18 cellular contexts compared by ENCODE assay signal in the genomic region with DNA sequence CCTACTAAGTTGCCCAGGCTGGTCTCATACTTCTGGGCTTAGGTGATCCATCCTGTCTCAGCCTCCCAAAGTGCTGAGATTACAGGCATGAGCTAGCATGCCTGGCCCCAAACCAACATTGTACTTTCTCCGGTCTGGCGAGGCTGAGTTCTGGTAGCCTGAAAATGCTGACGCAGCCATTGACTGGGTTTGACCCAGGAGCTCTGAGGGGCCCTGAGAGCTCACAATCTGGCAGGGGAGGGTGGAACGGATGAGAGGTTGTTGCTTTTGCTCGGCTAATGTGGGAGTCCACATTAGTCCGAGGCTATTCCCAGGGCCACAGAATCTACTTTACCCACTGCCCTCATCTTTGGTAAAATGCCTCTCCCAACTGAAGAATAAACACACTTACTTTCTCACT.
"Had no signal": no experiment of that assay in that cellular context is flagged by ENCODE, and none has a peak within 500 bp of the region (broad histone marks: within the 10 kb centered on the region; RNA-seq: fewer than 3 reads in every experiment).

No MANE protein-coding gene starts in this region.

- H3K4me3 ChIP-seq: esophagus muscularis mucosa, transverse colon, vagina had no signal

- H3K36me3 Mint-ChIP-seq: activated naive CD8-positive, alpha-beta T cell treated with anti-CD3 and anti-CD28 coated beads, Interleukin-2, amount 10 ng/mL, durations not matched to agents 7 days and 5 days; memory B cell; natural killer cell; stimulated activated effector memory CD8-positive, alpha-beta T cell treated with anti-CD3 and anti-CD28 coated beads, Interleukin-12 subunit alpha, Interleukin-12 subunit beta, amount 100 ng/mL, for 72 hours had no signal

- H3K36me3 ChIP-seq: brain microvascular endothelial cell, esophagus muscularis mucosa, transverse colon, vagina had no signal

- ATAC-seq: left ventricle myocardium superior; natural killer cell; stimulated activated effector memory CD8-positive, alpha-beta T cell treated with anti-CD3 and anti-CD28 coated beads, Interleukin-12 subunit alpha, Interleukin-12 subunit beta, amount 100 ng/mL, for 72 hours had no signal

- DNase-seq: activated CD4-positive, alpha-beta T cell treated with anti-CD3 and anti-CD28 coated beads for 48 hours; activated CD8-positive, alpha-beta memory T cell treated with anti-CD3 and anti-CD28 coated beads, Interleukin-2, amount 50 U/mL, for 48 hours; activated gamma-delta T cell treated with Interleukin-2 at 50 U/mL for 16 hours; activated naive CD8-positive, alpha-beta T cell treated with anti-CD3 and anti-CD28 coated beads, Interleukin-2, amount 10 ng/mL, durations not matched to agents 7 days and 5 days; cortex of kidney; effector CD4-positive, alpha-beta T cell; glutamatergic neuron; left ventricle myocardium superior; natural killer cell; stimulated activated CD4-positive, alpha-beta T cell treated with anti-CD3 and anti-CD28 coated beads, Interleukin-12 subunit alpha, Interleukin-12 subunit beta, amount 100 ng/mL, for 4 hours; transverse colon had no signal

- H3K4me1 ChIP-seq: esophagus muscularis mucosa, transverse colon, vagina had no signal

- H3K27ac ChIP-seq: brain microvascular endothelial cell, esophagus muscularis mucosa, foreskin keratinocyte, transverse colon, vagina had no signal

- H3K27ac Mint-ChIP-seq: activated naive CD8-positive, alpha-beta T cell treated with anti-CD3 and anti-CD28 coated beads, Interleukin-2, amount 10 ng/mL, durations not matched to agents 7 days and 5 days; memory B cell; natural killer cell; stimulated activated effector memory CD8-positive, alpha-beta T cell treated with anti-CD3 and anti-CD28 coated beads, Interleukin-12 subunit alpha, Interleukin-12 subunit beta, amount 100 ng/mL, for 72 hours had no signal

- H3K9me3 Mint-ChIP-seq: central memory CD8-positive, alpha-beta T cell; natural killer cell; stimulated activated effector memory CD8-positive, alpha-beta T cell treated with anti-CD3 and anti-CD28 coated beads, Interleukin-12 subunit alpha, Interleukin-12 subunit beta, amount 100 ng/mL, for 72 hours had no signal

- H3K27me3 Mint-ChIP-seq: central memory CD8-positive, alpha-beta T cell; memory B cell had no signal

- H3K4me3 Mint-ChIP-seq: activated naive CD8-positive, alpha-beta T cell treated with anti-CD3 and anti-CD28 coated beads, Interleukin-2, amount 10 ng/mL, durations not matched to agents 7 days and 5 days; central memory CD8-positive, alpha-beta T cell; memory B cell; natural killer cell; stimulated activated effector memory CD8-positive, alpha-beta T cell treated with anti-CD3 and anti-CD28 coated beads, Interleukin-12 subunit alpha, Interleukin-12 subunit beta, amount 100 ng/mL, for 72 hours had no signal

- H3K27me3 ChIP-seq: brain microvascular endothelial cell, vagina had no signal

- H3K9me3 ChIP-seq: esophagus muscularis mucosa, transverse colon, vagina had no signal
